Comparison of ENCODE assay signal across 9 cellular contexts in genomic region chr18:49055787-49056186, GRCh38.
DNase-seq lines count a peak whose midpoint lies in the region; ATAC-seq and TF ChIP-seq lines count a peak whose summit lies in the region.
"Had no signal": no experiment of that assay in that cellular context is flagged by ENCODE, and none has a peak within 500 bp of the region (broad histone marks: within the 10 kb centered on the region; RNA-seq: fewer than 3 reads in every experiment).

No MANE protein-coding gene starts in this region.

- H3K27me3 Mint-ChIP-seq in activated T-cell treated with anti-CD3 and anti-CD28 coated beads, Interleukin-2, amount 50 U/mL, for 24 hours: no peaks in the 10 kb centered on the region

- TF ChIP-seq CTCF in left lung (IDR thresholded peaks at IDR 0.05): no peak
- TF ChIP-seq CTCF in tibial artery (IDR thresholded peaks at IDR 0.05): no peak

- H3K4me3 ChIP-seq in left lung: no peak overlapping the region
- H3K4me3 ChIP-seq in tibial artery: no peak overlapping the region

- H3K4me1 Mint-ChIP-seq in activated T-cell treated with anti-CD3 and anti-CD28 coated beads, Interleukin-2, amount 50 U/mL, for 24 hours (ENCODE audit: low read depth): peaks cover 41% of the 10 kb centered on the region

- peak overlapping the region; percentile 84 for H3K27ac Mint-ChIP-seq in activated T-cell treated with anti-CD3 and anti-CD28 coated beads, Interleukin-2, amount 50 U/mL, for 24 hours

- H3K36me3 Mint-ChIP-seq in activated T-cell treated with anti-CD3 and anti-CD28 coated beads, Interleukin-2, amount 50 U/mL, for 24 hours (ENCODE audit: low read depth): peaks cover 7% of the 10 kb centered on the region

- H3K27ac ChIP-seq in left lung (peak overlapping the region in 1 of 2 donors; percentile 51), tibial artery (peak overlapping the region; percentile 58 to 59)
- H3K27ac ChIP-seq: 22Rv1 had no signal

- ATAC-seq in HG03558 (IDR thresholded peaks at IDR 0.05; ENCODE audit: extremely low read depth, unreplicated experiment): peak; percentile 64
- peak; percentile 81 for ATAC-seq in left lung

- no peaks in the 10 kb centered on the region for H3K9me3 Mint-ChIP-seq in activated T-cell treated with anti-CD3 and anti-CD28 coated beads, Interleukin-2, amount 50 U/mL, for 24 hours

- intact Hi-C loops in left lung (cut with DNase I) (no loop called here), tibial artery (cut with DNase I; ENCODE audit: low total_unique reads) (no loop called here)

- DNase-seq in NK-92 treated with Interleukin-12 subunit alpha and Interleukin-12 subunit beta, amount 100 ng/mL, for 24 hours (lab: John Stamatoyannopoulos, UW): peak; percentile 36
- DNase-seq in NK-92 (lab: John Stamatoyannopoulos, UW; ENCODE audit: unreplicated experiment): no peak
- DNase-seq in activated T-cell treated with anti-CD3 and anti-CD28 coated beads, Interleukin-2, amount 50 U/mL, for 24 hours: peak; percentile 53
- peak; percentile 84 to 92 for DNase-seq in left lung
- peak; percentile 87 to 93 for DNase-seq in tibial artery
- no peak for DNase-seq in cerebellar nuclear complex (lab: John Stamatoyannopoulos, UW)
- no peak for DNase-seq in epidermal melanocyte (ENCODE audit: insufficient read length, low spot score)

- H3K4me3 Mint-ChIP-seq in activated T-cell treated with anti-CD3 and anti-CD28 coated beads, Interleukin-2, amount 50 U/mL, for 24 hours: peak overlapping the region; percentile 3

- H3K9me3 ChIP-seq in left lung (no peaks in the 10 kb centered on the region), tibial artery (no peaks in the 10 kb centered on the region)

- H3K36me3 ChIP-seq in left lung (no peaks in the 10 kb centered on the region), tibial artery (no peaks in the 10 kb centered on the region)

- H3K4me1 ChIP-seq in left lung (peaks cover 10 to 33% of the 10 kb centered on the region in 2 donors), tibial artery (peaks cover 5 to 43% (median 16%) of the 10 kb centered on the region in 4 donors)

- H3K27me3 ChIP-seq in left lung (no peaks in the 10 kb centered on the region), tibial artery (no peaks in the 10 kb centered on the region)

Comparison
In these comparisons a context has a peak if more than half of its experiments do, and no peak if none do; other contexts are left out.
1. DNase-seq: peak in NK-92 treated with Interleukin-12 subunit alpha and Interleukin-12 subunit beta, amount 100 ng/mL, for 24 hours (single experiment), activated T-cell treated with anti-CD3 and anti-CD28 coated beads, Interleukin-2, amount 50 U/mL, for 24 hours (single experiment), left lung (2 of 2) and tibial artery (2 of 2); none in NK-92 (single experiment), cerebellar nuclear complex (0 of 2) and epidermal melanocyte (single experiment).